ENCODE assay signal across 19 cellular contexts in genomic region chr5:41875121-41875520, GRCh38. TPM values are rescaled to one million over a fixed set of nuclear protein-coding genes. Genes with fewer than 3 reads are reported as not detected.
DNase-seq lines count a peak whose midpoint lies in the region; ATAC-seq, FAIRE-seq and TF ChIP-seq lines count a peak whose summit lies in the region.
"Had no signal": no experiment of that assay in that cellular context is flagged by ENCODE, and none has a peak within 500 bp of the region (broad histone marks: within the 10 kb centered on the region; RNA-seq: fewer than 3 reads in every experiment).

No MANE protein-coding gene starts in this region.

- H3K4me1 ChIP-seq in naive thymus-derived CD4-positive, alpha-beta T cell (ENCODE audit: control insufficient read depth in 2 of 2, insufficient read depth in 2 of 2, low read length in 2 of 2), result peaks cover 7 to 8% of the 10 kb centered on the region in 2 donors
- H3K4me1 ChIP-seq in pancreas, result peaks cover 0 to 4% (median 0%) of the 10 kb centered on the region in 3 donors

- peaks cover 25% of the 10 kb centered on the region for H3K4me1 Mint-ChIP-seq in activated naive CD4-positive, alpha-beta T cell treated with anti-CD3 and anti-CD28 coated beads for 36 hours (ENCODE audit: low read depth)
- H3K4me1 Mint-ChIP-seq in T-helper 17 cell, result peaks cover 9% of the 10 kb centered on the region
- H3K4me1 Mint-ChIP-seq in naive thymus-derived CD4-positive, alpha-beta T cell, result peaks cover 3 to 23% (median 22%) of the 10 kb centered on the region in 7 donors

- POLR2A ChIA-PET in naive thymus-derived CD4-positive, alpha-beta T cell (lab: Charles Lee), result interaction anchor here (0.6 to 4.0 kb wide), 4 partner anchors 29 to 1602 kb away, joined by 3 to 27 read pairs (median 4); partner anchors contain the start of genes FBXO4 and RIMOC1

- H3K36me3 Mint-ChIP-seq in activated naive CD4-positive, alpha-beta T cell treated with anti-CD3 and anti-CD28 coated beads for 36 hours (ENCODE audit: low read depth), result no peaks in the 10 kb centered on the region
- peaks cover 1% of the 10 kb centered on the region for H3K36me3 Mint-ChIP-seq in T-helper 17 cell (ENCODE audit: low read depth)
- H3K36me3 Mint-ChIP-seq in naive thymus-derived CD4-positive, alpha-beta T cell, result peaks cover 0 to 2% (median 0%) of the 10 kb centered on the region in 5 donors

- FAIRE-seq in GM19239 (lab: Jason Lieb, UNC) (peak; percentile 59), pancreas (lab: Jason Lieb, UNC) (no peak)
- FAIRE-seq: A549 had no signal

- H3K4me3 Mint-ChIP-seq in activated naive CD4-positive, alpha-beta T cell treated with anti-CD3 and anti-CD28 coated beads for 36 hours, result no peak overlapping the region
- H3K4me3 Mint-ChIP-seq in T-helper 17 cell, result no peak overlapping the region
- H3K4me3 Mint-ChIP-seq in naive thymus-derived CD4-positive, alpha-beta T cell, result peak overlapping the region in 6 of 10 donors; percentile 8 to 72 (median 38)
- H3K4me3 Mint-ChIP-seq: GM23338 had no signal

- no peak overlapping the region for H3K27ac ChIP-seq in naive thymus-derived CD4-positive, alpha-beta T cell (ENCODE audit: low read depth, low read length)
- H3K27ac ChIP-seq in pancreas, result no peak overlapping the region
- H3K27ac ChIP-seq: A549, RWPE1 had no signal

- H3K27me3 Mint-ChIP-seq in activated naive CD4-positive, alpha-beta T cell treated with anti-CD3 and anti-CD28 coated beads for 36 hours (ENCODE audit: low read depth), result peaks cover 5% of the 10 kb centered on the region
- H3K27me3 Mint-ChIP-seq in T-helper 17 cell, result peaks cover 11% of the 10 kb centered on the region
- H3K27me3 Mint-ChIP-seq in naive thymus-derived CD4-positive, alpha-beta T cell, result peaks cover 1 to 13% (median 6%) of the 10 kb centered on the region in 5 donors

- no peak for DNase-seq in activated naive CD4-positive, alpha-beta T cell treated with anti-CD3 and anti-CD28 coated beads for 36 hours
- DNase-seq in activated naive CD4-positive, alpha-beta T cell (lab: John Stamatoyannopoulos, UW), result no peak
- DNase-seq in GM19239 (ENCODE audit: insufficient read length, low spot score), result no peak
- DNase-seq in T-helper 17 cell, result no peak
- no peak for DNase-seq in naive thymus-derived CD4-positive, alpha-beta T cell
- DNase-seq in pancreas, result no peak
- DNase-seq: DMS79, MV-4-11, NCI-H187, NCI-H2227 treated with DMSO at 0.1 percent for 48 hours, NCI-H510A treated with DMSO at 0.1 percent for 48 hours, NCI-H82, SIG-M5 had no signal

- intact Hi-C loops in activated naive CD4-positive, alpha-beta T cell treated with anti-CD3 and anti-CD28 coated beads for 36 hours (cut with micrococcal nuclease), result loop anchor here (10.0 kb wide), 3 partner anchors 1040 to 1610 kb away; partner anchors contain the start of genes RPL37 and TMEM267
- intact Hi-C loops in naive thymus-derived CD4-positive, alpha-beta T cell (cut with micrococcal nuclease), result loop anchor here (1.0 to 10.0 kb wide), 2 partner anchors 16 to 1190 kb away; no protein-coding TSS in a partner anchor
- intact Hi-C loops in pancreas (cut with DNase I), result no loop called here

- CTCF ChIA-PET in activated naive CD4-positive, alpha-beta T cell treated with anti-CD3 and anti-CD28 coated beads for 36 hours (lab: Charles Lee), result interaction anchor here (3.0 kb wide), 1 partner anchor 19 kb away, joined by 11 read pairs; no protein-coding TSS in a partner anchor
- CTCF ChIA-PET in naive thymus-derived CD4-positive, alpha-beta T cell (lab: Charles Lee), result interaction anchor here (0.6 kb wide), 1 partner anchor 34 kb away, joined by 3 read pairs; no protein-coding TSS in a partner anchor

- H3K36me3 ChIP-seq in naive thymus-derived CD4-positive, alpha-beta T cell (ENCODE audit: control insufficient read depth in 2 of 3, insufficient read depth in 3 of 3, low read length in 3 of 3), result peaks cover 0 to under 1% (median 0%) of the 10 kb centered on the region in 3 experiments
- H3K36me3 ChIP-seq in pancreas, result no peaks in the 10 kb centered on the region

- H3K9me3 ChIP-seq in T-helper 17 cell (ENCODE audit: control insufficient read depth, low read length, poor library complexity, severe bottlenecking) (no peaks in the 10 kb centered on the region), pancreas (no peaks in the 10 kb centered on the region)
- no peaks in the 10 kb centered on the region for H3K9me3 ChIP-seq in naive thymus-derived CD4-positive, alpha-beta T cell (ENCODE audit: control insufficient read depth in 2 of 3, low read length in 3 of 3)
- H3K9me3 ChIP-seq: A549 had no signal

- H3K27me3 ChIP-seq in naive thymus-derived CD4-positive, alpha-beta T cell (ENCODE audit: control insufficient read depth in 2 of 2, insufficient read depth in 2 of 2, low read length in 2 of 2), result no peaks in the 10 kb centered on the region
- no peaks in the 10 kb centered on the region for H3K27me3 ChIP-seq in pancreas

- H3K4me3 ChIP-seq in naive thymus-derived CD4-positive, alpha-beta T cell (ENCODE audit: low read length), result no peak overlapping the region
- no peak overlapping the region for H3K4me3 ChIP-seq in pancreas
- H3K4me3 ChIP-seq: A549, GM23338 had no signal

- TF ChIP-seq CTCF in pancreas (IDR thresholded peaks at IDR 0.05), result no peak

- H3K9me3 Mint-ChIP-seq in activated naive CD4-positive, alpha-beta T cell treated with anti-CD3 and anti-CD28 coated beads for 36 hours, result no peaks in the 10 kb centered on the region
- no peaks in the 10 kb centered on the region for H3K9me3 Mint-ChIP-seq in naive thymus-derived CD4-positive, alpha-beta T cell
- H3K9me3 Mint-ChIP-seq: GM23338 had no signal

- peak overlapping the region; percentile 1 for H3K27ac Mint-ChIP-seq in activated naive CD4-positive, alpha-beta T cell treated with anti-CD3 and anti-CD28 coated beads for 36 hours
- H3K27ac Mint-ChIP-seq in T-helper 17 cell, result peak overlapping the region; percentile 0
- H3K27ac Mint-ChIP-seq in naive thymus-derived CD4-positive, alpha-beta T cell, result peak overlapping the region in 3 of 9 donors; percentile 2 to 45 (median 44)
- H3K27ac Mint-ChIP-seq: GM23338 had no signal

- ATAC-seq in T-helper 17 cell, result no peak
- no peak for ATAC-seq in naive thymus-derived CD4-positive, alpha-beta T cell
- ATAC-seq in pancreas, result no peak
- ATAC-seq in HG02642 (IDR thresholded peaks at IDR 0.05; ENCODE audit: poor library complexity, unreplicated experiment), result no peak
- ATAC-seq: A549, GM23338, HCT116, SK-N-SH treated with all-trans-retinoic acid at 6 μM for 48 hours had no signal

RNA-seq across cellular contexts. Expression of gene OXCT1, which starts 4.9 kb away (rescaled TPM):
- total RNA-seq in activated naive CD4-positive, alpha-beta T cell treated with anti-CD3 and anti-CD28 coated beads for 36 hours, result 10 to 100 TPM; 76.1 to 78.8 TPM
- total RNA-seq in T-helper 17 cell (10 to 100 TPM; 24.4 to 26.5 TPM), pancreas (1 to 10 TPM; 1.8 to 5.4 (median 3.0) TPM)
- total RNA-seq in naive thymus-derived CD4-positive, alpha-beta T cell, result 10 to 100 TPM; 18.6 to 53.1 (median 30.0) TPM
- 10 to 100 TPM; 26.1 to 32.4 TPM for polyA plus RNA-seq in naive thymus-derived CD4-positive, alpha-beta T cell
- polyA plus RNA-seq in pancreas, result 1 to 10 TPM; 2.1 to 8.2 TPM

RNA-seq across cellular contexts. Expression of gene RIMOC1, which starts 29.0 kb away (rescaled TPM):
- total RNA-seq in activated naive CD4-positive, alpha-beta T cell treated with anti-CD3 and anti-CD28 coated beads for 36 hours, result 10 to 100 TPM; 16.6 to 19.6 TPM
- total RNA-seq in T-helper 17 cell, result 10 to 100 TPM; 13.5 to 13.8 TPM
- 10 to 100 TPM; 13.8 to 40.6 (median 27.5) TPM for total RNA-seq in naive thymus-derived CD4-positive, alpha-beta T cell
- 10 to 100 TPM; 10.8 to 14.6 TPM for polyA plus RNA-seq in naive thymus-derived CD4-positive, alpha-beta T cell
- total RNA-seq in pancreas, result 10 to 100 TPM in 4 of 6 donors, 1 to 10 TPM in 2; 5.8 to 14.7 (median 11.7) TPM
- polyA plus RNA-seq in pancreas, result 1 to 10 TPM; 2.4 to 4.2 TPM

RNA-seq across cellular contexts. Expression of gene FBXO4, which starts 50.0 kb away (rescaled TPM):
- 10 to 100 TPM; 16.1 to 19.1 TPM for total RNA-seq in activated naive CD4-positive, alpha-beta T cell treated with anti-CD3 and anti-CD28 coated beads for 36 hours
- 10 to 100 TPM; 10.5 to 10.8 TPM for total RNA-seq in T-helper 17 cell
- 10 to 100 TPM; 10.9 to 15.0 (median 14.6) TPM for total RNA-seq in naive thymus-derived CD4-positive, alpha-beta T cell
- polyA plus RNA-seq in naive thymus-derived CD4-positive, alpha-beta T cell, result 10 to 100 TPM; 16.9 to 23.5 TPM
- 10 to 100 TPM in 2 of 6 donors, 1 to 10 TPM in 4; 6.8 to 12.6 (median 8.6) TPM for total RNA-seq in pancreas
- polyA plus RNA-seq in pancreas, result 10 to 100 TPM; 11.4 to 11.8 TPM

Comparison
In these comparisons a context has a peak if more than half of its experiments do, and no peak if none do; other contexts are left out.
1. H3K4me3 Mint-ChIP-seq: peak in naive thymus-derived CD4-positive, alpha-beta T cell (6 of 10); none in activated naive CD4-positive, alpha-beta T cell treated with anti-CD3 and anti-CD28 coated beads for 36 hours (single experiment) and T-helper 17 cell (single experiment).
2. intact Hi-C loops: an anchor here in activated naive CD4-positive, alpha-beta T cell treated with anti-CD3 and anti-CD28 coated beads for 36 hours (10.0 kb wide) and naive thymus-derived CD4-positive, alpha-beta T cell (1.0 to 10.0 kb wide); none called in pancreas.